ENCODE assay signal across 1 cellular context in genomic region chr10:102502337-102503151, GRCh38.
A peak's percentile ranks its signal among the peaks of the same experiment; 100 is the strongest.
TF ChIP-seq lines count a peak whose summit lies in the region.

ACTR1A (minus strand) TSS chr10:102502712; CDS start chr10:102502647, 65 bp downstream.

TF ChIP-seq in HepG2, 621 proteins besides CTCF, POLR2A, EP300 and RAD21 (continued from another document and continues in another):
- TF ChIP-seq THAP7 (CRISPR knock-in tag; IDR thresholded peaks at IDR 0.05) (no peak), ZNF17 (CRISPR knock-in tag; IDR thresholded peaks at IDR 0.05) (no peak), ZNF367 (CRISPR knock-in tag; IDR thresholded peaks at IDR 0.05; ENCODE audit: borderline replicate concordance) (no peak), SRY (CRISPR knock-in tag; IDR thresholded peaks at IDR 0.05) (no peak; the same call in 1 of the 2 replicates), MNT (IDR thresholded peaks at IDR 0.05) (peak; percentile 50; the same call in 1 of the 2 replicates), SP4 (CRISPR knock-in tag; IDR thresholded peaks at IDR 0.05) (no peak), PRMT3 (CRISPR knock-in tag; IDR thresholded peaks at IDR 0.05; ENCODE audit: borderline replicate concordance, low read depth) (no peak), LRRFIP1 (CRISPR knock-in tag; conservative IDR thresholded peaks at IDR 0.05) (no peak), PAXIP1 (CRISPR knock-in tag; conservative IDR thresholded peaks at IDR 0.05) (no peak; the same call in 1 of the 2 replicates), RARG (CRISPR knock-in tag; IDR thresholded peaks at IDR 0.05; ENCODE audit: low read depth) (no peak), MZF1 (CRISPR knock-in tag; IDR thresholded peaks at IDR 0.05; ENCODE audit: borderline replicate concordance) (no peak), HINFP (CRISPR knock-in tag; IDR thresholded peaks at IDR 0.05; ENCODE audit: low read depth) (peak; percentile 54), ZBTB44 (CRISPR knock-in tag; IDR thresholded peaks at IDR 0.05) (no peak), ZBTB37 (CRISPR knock-in tag; IDR thresholded peaks at IDR 0.05) (no peak), POLR2AphosphoS5 (IDR thresholded peaks at IDR 0.05; ENCODE audit: low read depth, low read length) (peak; percentile 71), ZNF563 (CRISPR knock-in tag; IDR thresholded peaks at IDR 0.05) (peak; percentile 78; the same call in 1 of the 2 replicates), NFE2L2 (IDR thresholded peaks at IDR 0.05; ENCODE audit: low read length) (no peak), FIP1L1 (IDR thresholded peaks at IDR 0.05; ENCODE audit: borderline replicate concordance, insufficient read depth, low read depth, low read length) (no peak), RAD51 (IDR thresholded peaks at IDR 0.05; ENCODE audit: borderline replicate concordance) (no peak), MAFG (CRISPR knock-in tag; IDR thresholded peaks at IDR 0.05) (no peak), ETV5 (CRISPR knock-in tag; IDR thresholded peaks at IDR 0.05; ENCODE audit: borderline replicate concordance) (no peak), PLSCR1 (CRISPR knock-in tag; IDR thresholded peaks at IDR 0.05; ENCODE audit: borderline replicate concordance) (no peak), ZNF281 (CRISPR knock-in tag; IDR thresholded peaks at IDR 0.05; ENCODE audit: borderline replicate concordance) (no peak), ARID5B (CRISPR knock-in tag; IDR thresholded peaks at IDR 0.05) (no peak; the same call in 1 of the 2 replicates), ZKSCAN5 (CRISPR knock-in tag; IDR thresholded peaks at IDR 0.05) (no peak), JUNB (CRISPR knock-in tag; IDR thresholded peaks at IDR 0.05; ENCODE audit: borderline replicate concordance) (no peak), ZNF263 (CRISPR knock-in tag; IDR thresholded peaks at IDR 0.05) (no peak), ZNF275 (CRISPR knock-in tag; IDR thresholded peaks at IDR 0.05; ENCODE audit: borderline replicate concordance) (no peak)
